ENCODE assay signal across 22 cellular contexts in the genomic region with DNA sequence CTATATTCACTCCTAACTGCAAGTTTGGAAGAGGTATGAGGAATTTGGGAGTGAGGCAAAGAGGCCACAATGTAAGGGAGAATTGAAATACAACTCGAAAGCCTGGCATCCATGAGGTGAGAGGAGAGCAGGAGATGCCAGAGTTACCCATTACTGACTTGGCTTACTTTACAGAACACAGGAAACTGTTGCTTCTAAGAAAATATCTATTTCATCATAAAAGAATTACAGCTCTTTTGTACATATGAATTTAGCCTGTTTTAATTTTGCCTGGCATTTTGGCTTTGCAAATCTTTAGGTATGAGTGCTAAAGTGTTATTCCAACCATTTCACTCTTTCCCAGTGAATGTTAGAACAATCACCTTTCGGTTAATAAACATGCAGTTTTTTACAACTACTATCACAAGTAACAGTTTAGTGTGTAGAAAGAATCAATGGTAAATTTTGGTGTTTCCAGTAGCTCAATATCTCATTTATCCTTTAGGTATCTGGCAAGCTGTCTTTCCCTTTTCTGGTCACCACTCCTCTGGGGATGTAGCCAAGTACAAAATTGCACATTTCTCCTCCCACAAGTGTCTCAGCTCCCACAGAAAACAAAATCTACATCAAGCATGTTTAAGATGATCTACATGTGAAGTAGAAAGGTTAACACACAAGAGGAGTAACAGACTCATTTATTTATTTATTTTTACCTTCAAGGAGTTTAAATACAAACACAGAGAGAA.
DNase-seq lines count a peak whose midpoint lies in the region; ATAC-seq, FAIRE-seq and TF ChIP-seq lines count a peak whose summit lies in the region.
"Had no signal": no experiment of that assay in that cellular context is flagged by ENCODE, and none has a peak within 500 bp of the region (broad histone marks: within the 10 kb centered on the region; RNA-seq: fewer than 3 reads in every experiment).

No MANE protein-coding gene starts in this region.

- no peaks in the 10 kb centered on the region for H3K9me3 ChIP-seq in neural progenitor cell (ENCODE audit: low read depth)
- no peaks in the 10 kb centered on the region for H3K9me3 ChIP-seq in kidney (ENCODE audit: control insufficient read depth in 1 of 2, low read length in 2 of 2)
- H3K9me3 ChIP-seq: Caco-2 had no signal

- peaks cover 13% of the 10 kb centered on the region for H3K27me3 Mint-ChIP-seq in activated T-cell treated with anti-CD3 and anti-CD28 coated beads, Interleukin-2, amount 50 U/mL, for 72 hours (ENCODE audit: low read depth)
- H3K27me3 Mint-ChIP-seq in neural progenitor cell (ENCODE audit: insufficient read depth, low read depth), result no peaks in the 10 kb centered on the region

- H3F3A ChIP-seq in neural progenitor cell (ENCODE audit: low read depth), result peaks cover 13% of the 10 kb centered on the region

- no peak overlapping the region for H3K4me2 ChIP-seq in neural progenitor cell
- H3K4me2 ChIP-seq: PC-9 had no signal

- no peak for TF ChIP-seq CTCF in neural progenitor cell (IDR thresholded peaks at IDR 0.05)
- no peak for TF ChIP-seq CTCF in kidney (IDR thresholded peaks at IDR 0.05; ENCODE audit: borderline replicate concordance, extremely low read depth, insufficient read depth)

- H4K20me1 ChIP-seq in neural progenitor cell (ENCODE audit: low read depth), result no peaks in the 10 kb centered on the region

- no peak for ATAC-seq in activated T-cell treated with anti-CD3 and anti-CD28 coated beads, Interleukin-2, amount 50 U/mL, for 72 hours (replicated peaks in 1 of 2)
- ATAC-seq in GM18502 (IDR thresholded peaks at IDR 0.05; ENCODE audit: poor library complexity, unreplicated experiment), result no peak
- ATAC-seq: GM12878 had no signal

- H3K27ac Mint-ChIP-seq in activated T-cell treated with anti-CD3 and anti-CD28 coated beads, Interleukin-2, amount 50 U/mL, for 72 hours, result peak overlapping the region; percentile 54
- no peak overlapping the region for H3K27ac Mint-ChIP-seq in neural progenitor cell
- H3K27ac Mint-ChIP-seq: CD14-positive monocyte had no signal

- intact Hi-C loops in kidney (cut with DNase I), result no loop called here

- peaks cover 34% of the 10 kb centered on the region for H3K4me1 ChIP-seq in neural progenitor cell
- no peaks in the 10 kb centered on the region for H3K4me1 ChIP-seq in kidney (ENCODE audit: control insufficient read depth in 1 of 2, insufficient read depth in 1 of 2, low read depth in 1 of 2, low read length in 2 of 2)
- H3K4me1 ChIP-seq: Caco-2 had no signal

- no peak overlapping the region for H3K4me3 ChIP-seq in neural progenitor cell
- H3K4me3 ChIP-seq in kidney (ENCODE audit: low read length in 2 of 2), result no peak overlapping the region
- H3K4me3 ChIP-seq: GM12878, PC-9 had no signal

- H2AFZ ChIP-seq in neural progenitor cell (replicated peaks), result peak overlapping the region; percentile 33
- H2AFZ ChIP-seq: PC-9 had no signal

- H3K9ac ChIP-seq in neural progenitor cell (no peak overlapping the region), kidney (ENCODE audit: low read length in 2 of 2) (no peak overlapping the region)

- no peaks in the 10 kb centered on the region for H3K27me3 ChIP-seq in neural progenitor cell

- no peaks in the 10 kb centered on the region for H3K79me2 ChIP-seq in neural progenitor cell (ENCODE audit: low read depth)

- FAIRE-seq in kidney (lab: Jason Lieb, UNC), result no peak
- FAIRE-seq: GM12878 had no signal

- no peak overlapping the region for H3K4me3 Mint-ChIP-seq in activated T-cell treated with anti-CD3 and anti-CD28 coated beads, Interleukin-2, amount 50 U/mL, for 72 hours
- no peak overlapping the region for H3K4me3 Mint-ChIP-seq in neural progenitor cell
- H3K4me3 Mint-ChIP-seq: CD14-positive monocyte had no signal

- H3K36me3 Mint-ChIP-seq in activated T-cell treated with anti-CD3 and anti-CD28 coated beads, Interleukin-2, amount 50 U/mL, for 72 hours (ENCODE audit: insufficient read depth in 2 of 2), result no peaks in the 10 kb centered on the region
- no peaks in the 10 kb centered on the region for H3K36me3 Mint-ChIP-seq in neural progenitor cell
- H3K36me3 Mint-ChIP-seq: CD14-positive monocyte had no signal

- no peaks in the 10 kb centered on the region for H3K9me3 Mint-ChIP-seq in activated T-cell treated with anti-CD3 and anti-CD28 coated beads, Interleukin-2, amount 50 U/mL, for 72 hours
- H3K9me3 Mint-ChIP-seq in neural progenitor cell, result no peaks in the 10 kb centered on the region

- H3K4me1 Mint-ChIP-seq in activated T-cell treated with anti-CD3 and anti-CD28 coated beads, Interleukin-2, amount 50 U/mL, for 72 hours (ENCODE audit: low read depth), result peaks cover 9% of the 10 kb centered on the region
- peaks cover 19% of the 10 kb centered on the region for H3K4me1 Mint-ChIP-seq in neural progenitor cell

- no peak overlapping the region for H3K27ac ChIP-seq in neural progenitor cell
- no peak overlapping the region for H3K27ac ChIP-seq in kidney (ENCODE audit: low read depth in 2 of 2, low read length in 2 of 2)
- H3K27ac ChIP-seq: 22Rv1, PC-9, RWPE1 had no signal

- no peak for DNase-seq in activated T-cell treated with anti-CD3 and anti-CD28 coated beads, Interleukin-2, amount 50 U/mL, for 72 hours
- no peak for DNase-seq in activated T-cell treated with anti-CD3 and anti-CD28 coated beads for 4 hours
- peak; percentile 66 for DNase-seq in dedifferentiated amniotic fluid mesenchymal stem cell (ENCODE audit: extremely low spot score)
- DNase-seq in neural progenitor cell (ENCODE audit: low spot score), result no peak
- no peak for DNase-seq in kidney
- no peak for DNase-seq in NK-92 treated with Interleukin-12 subunit alpha and Interleukin-12 subunit beta, amount 100 ng/mL, for 24 hours (lab: John Stamatoyannopoulos, UW)
- DNase-seq in SIG-M5 treated with dmso at 0.1 percent for 504 hours (lab: John Stamatoyannopoulos, UW; ENCODE audit: unreplicated experiment), result no peak
- DNase-seq: Caco-2, DMS153, KG1, NCI-H1417 treated with DMSO at 0.1 percent for 48 hours, NCI-H187 treated with DMSO at 0.1 percent for 48 hours, NCI-H226, NCI-H524, NCI-H82, PC-9, SIG-M5 had no signal

- H3K36me3 ChIP-seq in neural progenitor cell (no peaks in the 10 kb centered on the region), kidney (ENCODE audit: control insufficient read depth in 1 of 2, insufficient read depth in 2 of 2, low read length in 2 of 2) (no peaks in the 10 kb centered on the region)
